In genomic region chr7:104271948-104272347, GRCh38 we compare ENCODE assay signal across 1 cellular context.
TF ChIP-seq lines count a peak whose summit lies in the region.

No MANE protein-coding gene starts in this region.

TF ChIP-seq in HepG2, 621 proteins besides CTCF, POLR2A, EP300 and RAD21 (continued from another document and continues in another):
- TF ChIP-seq, protein P1, sequence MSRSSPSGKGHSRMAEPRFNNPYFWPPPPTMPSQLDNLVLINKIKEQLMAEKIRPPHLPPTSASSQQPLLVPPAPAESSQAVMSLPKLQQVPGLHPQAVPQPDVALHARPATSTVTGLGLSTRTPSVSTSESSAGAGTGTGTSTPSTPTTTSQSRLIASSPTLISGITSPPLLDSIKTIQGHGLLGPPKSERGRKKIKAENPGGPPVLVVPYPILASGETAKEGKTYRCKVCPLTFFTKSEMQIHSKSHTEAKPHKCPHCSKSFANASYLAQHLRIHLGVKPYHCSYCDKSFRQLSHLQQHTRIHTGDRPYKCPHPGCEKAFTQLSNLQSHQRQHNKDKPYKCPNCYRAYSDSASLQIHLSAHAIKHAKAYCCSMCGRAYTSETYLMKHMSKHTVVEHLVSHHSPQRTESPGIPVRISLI (CRISPR knock-in tag; IDR thresholded peaks at IDR 0.05; ENCODE audit: borderline replicate concordance): no peak
- TF ChIP-seq TBX3 (IDR thresholded peaks at IDR 0.05; ENCODE audit: borderline replicate concordance): peak; percentile 99
- no peak for TF ChIP-seq SYNCRIP (IDR thresholded peaks at IDR 0.05; ENCODE audit: insufficient read depth, low read depth, low read length)
- TF ChIP-seq ZNF468 (CRISPR knock-in tag; IDR thresholded peaks at IDR 0.05): no peak
- TF ChIP-seq, protein P2, sequence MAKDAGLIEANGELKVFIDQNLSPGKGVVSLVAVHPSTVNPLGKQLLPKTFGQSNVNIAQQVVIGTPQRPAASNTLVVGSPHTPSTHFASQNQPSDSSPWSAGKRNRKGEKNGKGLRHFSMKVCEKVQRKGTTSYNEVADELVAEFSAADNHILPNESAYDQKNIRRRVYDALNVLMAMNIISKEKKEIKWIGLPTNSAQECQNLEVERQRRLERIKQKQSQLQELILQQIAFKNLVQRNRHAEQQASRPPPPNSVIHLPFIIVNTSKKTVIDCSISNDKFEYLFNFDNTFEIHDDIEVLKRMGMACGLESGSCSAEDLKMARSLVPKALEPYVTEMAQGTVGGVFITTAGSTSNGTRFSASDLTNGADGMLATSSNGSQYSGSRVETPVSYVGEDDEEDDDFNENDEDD (CRISPR knock-in tag; IDR thresholded peaks at IDR 0.05; ENCODE audit: borderline replicate concordance): no peak
- TF ChIP-seq ZFY (CRISPR knock-in tag; IDR thresholded peaks at IDR 0.05): no peak
- no peak for TF ChIP-seq ZBTB26 (CRISPR knock-in tag; IDR thresholded peaks at IDR 0.05; ENCODE audit: borderline replicate concordance)
- TF ChIP-seq, protein P3, sequence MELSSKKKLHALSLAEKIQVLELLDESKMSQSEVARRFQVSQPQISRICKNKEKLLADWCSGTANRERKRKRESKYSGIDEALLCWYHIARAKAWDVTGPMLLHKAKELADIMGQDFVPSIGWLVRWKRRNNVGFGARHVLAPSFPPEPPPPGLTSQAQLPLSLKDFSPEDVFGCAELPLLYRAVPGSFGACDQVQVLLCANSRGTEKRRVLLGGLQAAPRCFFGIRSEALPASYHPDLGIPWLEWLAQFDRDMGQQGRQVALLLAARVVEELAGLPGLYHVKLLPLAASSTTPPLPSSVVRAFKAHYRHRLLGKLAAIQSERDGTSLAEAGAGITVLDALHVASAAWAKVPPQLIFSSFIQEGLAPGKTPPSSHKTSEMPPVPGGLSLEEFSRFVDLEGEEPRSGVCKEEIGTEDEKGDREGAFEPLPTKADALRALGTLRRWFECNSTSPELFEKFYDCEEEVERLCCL (CRISPR knock-in tag; IDR thresholded peaks at IDR 0.05; ENCODE audit: borderline replicate concordance): no peak
- TF ChIP-seq, protein P4, sequence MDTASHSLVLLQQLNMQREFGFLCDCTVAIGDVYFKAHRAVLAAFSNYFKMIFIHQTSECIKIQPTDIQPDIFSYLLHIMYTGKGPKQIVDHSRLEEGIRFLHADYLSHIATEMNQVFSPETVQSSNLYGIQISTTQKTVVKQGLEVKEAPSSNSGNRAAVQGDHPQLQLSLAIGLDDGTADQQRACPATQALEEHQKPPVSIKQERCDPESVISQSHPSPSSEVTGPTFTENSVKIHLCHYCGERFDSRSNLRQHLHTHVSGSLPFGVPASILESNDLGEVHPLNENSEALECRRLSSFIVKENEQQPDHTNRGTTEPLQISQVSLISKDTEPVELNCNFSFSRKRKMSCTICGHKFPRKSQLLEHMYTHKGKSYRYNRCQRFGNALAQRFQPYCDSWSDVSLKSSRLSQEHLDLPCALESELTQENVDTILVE (CRISPR knock-in tag; IDR thresholded peaks at IDR 0.05): no peak
- TF ChIP-seq ARID3A (IDR thresholded peaks at IDR 0.05; ENCODE audit: low read depth, low read length): peak; percentile 38; the same call in 1 of the 2 replicates
- TF ChIP-seq TCF7 (IDR thresholded peaks at IDR 0.05; ENCODE audit: low read depth): peak; percentile 49; the same call in 1 of the 2 replicates
- no peak for TF ChIP-seq MTF2 (CRISPR knock-in tag; IDR thresholded peaks at IDR 0.05; ENCODE audit: borderline replicate concordance)
- TF ChIP-seq STAT5B (CRISPR knock-in tag; IDR thresholded peaks at IDR 0.05): no peak
- no peak for TF ChIP-seq SNAI1 (CRISPR knock-in tag; IDR thresholded peaks at IDR 0.05; ENCODE audit: borderline replicate concordance)
- no peak for TF ChIP-seq FOXC1 (CRISPR knock-in tag; IDR thresholded peaks at IDR 0.05; ENCODE audit: borderline replicate concordance)
- 0 out of 2 replicates have a peak, but pooled peaks have one; percentile 18 for TF ChIP-seq HNF4A (CRISPR knock-in tag; IDR thresholded peaks at IDR 0.05)
- TF ChIP-seq ZNF446 (CRISPR knock-in tag; IDR thresholded peaks at IDR 0.05): no peak
- TF ChIP-seq TBP (CRISPR knock-in tag; IDR thresholded peaks at IDR 0.05): no peak
- no peak for TF ChIP-seq ZSCAN21 (CRISPR knock-in tag; IDR thresholded peaks at IDR 0.05; ENCODE audit: borderline replicate concordance)
- TF ChIP-seq NR2F2 (IDR thresholded peaks at IDR 0.05; ENCODE audit: borderline replicate concordance, low read depth): peak; percentile 92
- TF ChIP-seq SATB2 (CRISPR knock-in tag; IDR thresholded peaks at IDR 0.05): no peak
- TF ChIP-seq ZBTB3 (CRISPR knock-in tag; IDR thresholded peaks at IDR 0.05; ENCODE audit: borderline replicate concordance, low read depth): peak; percentile 95
- TF ChIP-seq SP5 (CRISPR knock-in tag; IDR thresholded peaks at IDR 0.05; ENCODE audit: borderline replicate concordance, low read depth): no peak
- no peak for TF ChIP-seq MXI1 (IDR thresholded peaks at IDR 0.05; ENCODE audit: borderline replicate concordance, low read depth, low read length)
- TF ChIP-seq, protein P5, sequence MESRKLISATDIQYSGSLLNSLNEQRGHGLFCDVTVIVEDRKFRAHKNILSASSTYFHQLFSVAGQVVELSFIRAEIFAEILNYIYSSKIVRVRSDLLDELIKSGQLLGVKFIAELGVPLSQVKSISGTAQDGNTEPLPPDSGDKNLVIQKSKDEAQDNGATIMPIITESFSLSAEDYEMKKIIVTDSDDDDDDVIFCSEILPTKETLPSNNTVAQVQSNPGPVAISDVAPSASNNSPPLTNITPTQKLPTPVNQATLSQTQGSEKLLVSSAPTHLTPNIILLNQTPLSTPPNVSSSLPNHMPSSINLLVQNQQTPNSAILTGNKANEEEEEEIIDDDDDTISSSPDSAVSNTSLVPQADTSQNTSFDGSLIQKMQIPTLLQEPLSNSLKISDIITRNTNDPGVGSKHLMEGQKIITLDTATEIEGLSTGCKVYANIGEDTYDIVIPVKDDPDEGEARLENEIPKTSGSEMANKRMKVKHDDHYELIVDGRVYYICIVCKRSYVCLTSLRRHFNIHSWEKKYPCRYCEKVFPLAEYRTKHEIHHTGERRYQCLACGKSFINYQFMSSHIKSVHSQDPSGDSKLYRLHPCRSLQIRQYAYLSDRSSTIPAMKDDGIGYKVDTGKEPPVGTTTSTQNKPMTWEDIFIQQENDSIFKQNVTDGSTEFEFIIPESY (CRISPR knock-in tag; IDR thresholded peaks at IDR 0.05): no peak
- TF ChIP-seq YY1 (IDR thresholded peaks at IDR 0.05; ENCODE audit: insufficient read depth, insufficient replicate concordance, low read depth, low read length): no peak
- TF ChIP-seq TOPORS (CRISPR knock-in tag; IDR thresholded peaks at IDR 0.05): no peak
- TF ChIP-seq ZNF264 (CRISPR knock-in tag; IDR thresholded peaks at IDR 0.05): no peak
- no peak for TF ChIP-seq ZNF207 (IDR thresholded peaks at IDR 0.05; ENCODE audit: borderline replicate concordance)
- no peak for TF ChIP-seq ZBTB38 (CRISPR knock-in tag; IDR thresholded peaks at IDR 0.05)
- TF ChIP-seq HHEX (CRISPR knock-in tag; IDR thresholded peaks at IDR 0.05): peak; percentile 94
- no peak for TF ChIP-seq NFYC (CRISPR knock-in tag; IDR thresholded peaks at IDR 0.05)
- TF ChIP-seq ZNF678 (CRISPR knock-in tag; IDR thresholded peaks at IDR 0.05): no peak
- peak; percentile 76 for TF ChIP-seq NR2F6 (IDR thresholded peaks at IDR 0.05)
- TF ChIP-seq NR2F6 (CRISPR knock-in tag; IDR thresholded peaks at IDR 0.05): no peak
- TF ChIP-seq FOXA3 (CRISPR knock-in tag; IDR thresholded peaks at IDR 0.05): peak; percentile 80
- TF ChIP-seq, protein P6, sequence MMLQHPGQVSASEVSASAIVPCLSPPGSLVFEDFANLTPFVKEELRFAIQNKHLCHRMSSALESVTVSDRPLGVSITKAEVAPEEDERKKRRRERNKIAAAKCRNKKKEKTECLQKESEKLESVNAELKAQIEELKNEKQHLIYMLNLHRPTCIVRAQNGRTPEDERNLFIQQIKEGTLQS (CRISPR knock-in tag; IDR thresholded peaks at IDR 0.05): no peak
- 0 out of 2 replicates have a peak, but pooled peaks have one; percentile 19 for TF ChIP-seq PAXIP1 (CRISPR knock-in tag; conservative IDR thresholded peaks at IDR 0.05)
- TF ChIP-seq HMGA1 (CRISPR knock-in tag; conservative IDR thresholded peaks at IDR 0.05): no peak
- TF ChIP-seq, protein P7, sequence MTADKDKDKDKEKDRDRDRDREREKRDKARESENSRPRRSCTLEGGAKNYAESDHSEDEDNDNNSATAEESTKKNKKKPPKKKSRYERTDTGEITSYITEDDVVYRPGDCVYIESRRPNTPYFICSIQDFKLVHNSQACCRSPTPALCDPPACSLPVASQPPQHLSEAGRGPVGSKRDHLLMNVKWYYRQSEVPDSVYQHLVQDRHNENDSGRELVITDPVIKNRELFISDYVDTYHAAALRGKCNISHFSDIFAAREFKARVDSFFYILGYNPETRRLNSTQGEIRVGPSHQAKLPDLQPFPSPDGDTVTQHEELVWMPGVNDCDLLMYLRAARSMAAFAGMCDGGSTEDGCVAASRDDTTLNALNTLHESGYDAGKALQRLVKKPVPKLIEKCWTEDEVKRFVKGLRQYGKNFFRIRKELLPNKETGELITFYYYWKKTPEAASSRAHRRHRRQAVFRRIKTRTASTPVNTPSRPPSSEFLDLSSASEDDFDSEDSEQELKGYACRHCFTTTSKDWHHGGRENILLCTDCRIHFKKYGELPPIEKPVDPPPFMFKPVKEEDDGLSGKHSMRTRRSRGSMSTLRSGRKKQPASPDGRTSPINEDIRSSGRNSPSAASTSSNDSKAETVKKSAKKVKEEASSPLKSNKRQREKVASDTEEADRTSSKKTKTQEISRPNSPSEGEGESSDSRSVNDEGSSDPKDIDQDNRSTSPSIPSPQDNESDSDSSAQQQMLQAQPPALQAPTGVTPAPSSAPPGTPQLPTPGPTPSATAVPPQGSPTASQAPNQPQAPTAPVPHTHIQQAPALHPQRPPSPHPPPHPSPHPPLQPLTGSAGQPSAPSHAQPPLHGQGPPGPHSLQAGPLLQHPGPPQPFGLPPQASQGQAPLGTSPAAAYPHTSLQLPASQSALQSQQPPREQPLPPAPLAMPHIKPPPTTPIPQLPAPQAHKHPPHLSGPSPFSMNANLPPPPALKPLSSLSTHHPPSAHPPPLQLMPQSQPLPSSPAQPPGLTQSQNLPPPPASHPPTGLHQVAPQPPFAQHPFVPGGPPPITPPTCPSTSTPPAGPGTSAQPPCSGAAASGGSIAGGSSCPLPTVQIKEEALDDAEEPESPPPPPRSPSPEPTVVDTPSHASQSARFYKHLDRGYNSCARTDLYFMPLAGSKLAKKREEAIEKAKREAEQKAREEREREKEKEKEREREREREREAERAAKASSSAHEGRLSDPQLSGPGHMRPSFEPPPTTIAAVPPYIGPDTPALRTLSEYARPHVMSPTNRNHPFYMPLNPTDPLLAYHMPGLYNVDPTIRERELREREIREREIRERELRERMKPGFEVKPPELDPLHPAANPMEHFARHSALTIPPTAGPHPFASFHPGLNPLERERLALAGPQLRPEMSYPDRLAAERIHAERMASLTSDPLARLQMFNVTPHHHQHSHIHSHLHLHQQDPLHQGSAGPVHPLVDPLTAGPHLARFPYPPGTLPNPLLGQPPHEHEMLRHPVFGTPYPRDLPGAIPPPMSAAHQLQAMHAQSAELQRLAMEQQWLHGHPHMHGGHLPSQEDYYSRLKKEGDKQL (CRISPR knock-in tag; IDR thresholded peaks at IDR 0.05; ENCODE audit: low read depth): peak; percentile 58; the same call in 1 of the 2 replicates
- TF ChIP-seq FOXA1 (IDR thresholded peaks at IDR 0.05): peak; percentile 72; the same call in 1 of the 2 replicates
- TF ChIP-seq FOXA1 (CRISPR knock-in tag; IDR thresholded peaks at IDR 0.05): 0 out of 2 replicates have a peak, but pooled peaks have one; percentile 18
- no peak for TF ChIP-seq FLYWCH1 (CRISPR knock-in tag; IDR thresholded peaks at IDR 0.05)
- TF ChIP-seq, protein P8, sequence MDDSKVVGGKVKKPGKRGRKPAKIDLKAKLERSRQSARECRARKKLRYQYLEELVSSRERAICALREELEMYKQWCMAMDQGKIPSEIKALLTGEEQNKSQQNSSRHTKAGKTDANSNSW (CRISPR knock-in tag; IDR thresholded peaks at IDR 0.05; ENCODE audit: borderline replicate concordance): no peak
- TF ChIP-seq ASH2L (IDR thresholded peaks at IDR 0.05; ENCODE audit: insufficient read length, low read depth, low read length): no peak
- no peak for TF ChIP-seq BORCS8-MEF2B (CRISPR knock-in tag; IDR thresholded peaks at IDR 0.05)
- TF ChIP-seq HMG20A (CRISPR knock-in tag; IDR thresholded peaks at IDR 0.05; ENCODE audit: borderline replicate concordance): peak; percentile 66
